In the genomic region with DNA sequence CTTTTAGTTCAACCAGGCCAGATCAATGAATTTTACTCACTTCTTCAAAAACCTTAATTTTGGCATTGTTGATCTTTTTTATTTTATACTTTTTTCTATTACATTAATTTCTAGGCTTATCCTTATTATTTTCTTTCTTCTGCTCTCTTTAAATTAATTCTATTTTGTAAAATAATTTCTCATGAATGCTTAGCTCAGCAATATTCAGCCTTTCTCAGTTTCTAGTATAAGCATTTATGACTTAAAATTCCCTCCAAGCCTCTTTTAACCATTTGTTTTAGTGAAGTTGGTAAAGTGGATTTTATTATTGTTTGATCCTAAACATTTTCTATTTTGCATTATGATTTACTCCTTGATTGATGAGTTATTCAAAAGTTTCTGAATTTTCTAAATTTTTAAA, we compare ENCODE assay signal across 7 cellular contexts.
"Had no signal": no experiment of that assay in that cellular context is flagged by ENCODE, and none has a peak within 500 bp of the region (broad histone marks: within the 10 kb centered on the region; RNA-seq: fewer than 3 reads in every experiment).

No MANE protein-coding gene starts in this region.

- H3K4me3 ChIP-seq: GM23248 had no signal

- H3K27ac ChIP-seq: GM23248 had no signal

- H3K9ac ChIP-seq: GM23248 had no signal

- DNase-seq: GM23248, GOT3, H9, HCEC 1CT, KBM-7 had no signal

- FAIRE-seq: H54, HTR-8/SVneo had no signal

- H2AFZ ChIP-seq: GM23248 had no signal
